In genomic region chr19:14494451-14494850, GRCh38 we compare ENCODE assay signal across 9 cellular contexts.
DNase-seq lines count a peak whose midpoint lies in the region; ATAC-seq and TF ChIP-seq lines count a peak whose summit lies in the region.
"Had no signal": no experiment of that assay in that cellular context is flagged by ENCODE, and none has a peak within 500 bp of the region (broad histone marks: within the 10 kb centered on the region; RNA-seq: fewer than 3 reads in every experiment).

No MANE protein-coding gene starts in this region.

- H3K27ac Mint-ChIP-seq in activated naive CD8-positive, alpha-beta T cell = peak overlapping the region; percentile 61
- H3K27ac Mint-ChIP-seq in stimulated activated naive CD8-positive, alpha-beta T cell treated with anti-CD3 and anti-CD28 coated beads, Interleukin-15, amount 100 ng/mL, for 72 hours = no peak overlapping the region

- peak overlapping the region; percentile 75 for H3K4me3 Mint-ChIP-seq in activated naive CD8-positive, alpha-beta T cell
- H3K4me3 Mint-ChIP-seq in stimulated activated naive CD8-positive, alpha-beta T cell treated with anti-CD3 and anti-CD28 coated beads, Interleukin-15, amount 100 ng/mL, for 72 hours = peak overlapping the region; percentile 80 to 83

- DNase-seq in stimulated activated naive CD8-positive, alpha-beta T cell treated with anti-CD3 and anti-CD28 coated beads, Interleukin-15, amount 100 ng/mL, for 72 hours = no peak
- DNase-seq in dedifferentiated amniotic fluid mesenchymal stem cell (ENCODE audit: extremely low spot score) (no peak), NCI-H128 (lab: John Stamatoyannopoulos, UW; ENCODE audit: unreplicated experiment) (no peak)
- DNase-seq: activated CD4-positive, CD25-positive, alpha-beta regulatory T cell treated with anti-CD3 and anti-CD28 coated beads, Interleukin-2, amount 50 U/mL, for 72 hours; NCI-H2081 treated with DMSO at 0.1 percent for 48 hours had no signal

- H3K9me3 Mint-ChIP-seq in activated naive CD8-positive, alpha-beta T cell (ENCODE audit: low read depth) = no peaks in the 10 kb centered on the region
- H3K9me3 Mint-ChIP-seq in stimulated activated naive CD8-positive, alpha-beta T cell treated with anti-CD3 and anti-CD28 coated beads, Interleukin-15, amount 100 ng/mL, for 72 hours = no peaks in the 10 kb centered on the region

- H3K4me3 ChIP-seq in HEK293 (ENCODE audit: low read depth, low read length) = no peak overlapping the region
- peak overlapping the region; percentile 70 for H3K4me3 ChIP-seq in iPS-15b (ENCODE audit: low read depth, low read length)

- H3K4me1 ChIP-seq in HEK293 (ENCODE audit: control insufficient read depth, insufficient read depth, low read length) (no peaks in the 10 kb centered on the region), iPS-15b (ENCODE audit: control insufficient read depth, insufficient read depth, low read length) (peaks cover 5% of the 10 kb centered on the region)

- peaks cover 21% of the 10 kb centered on the region for H3K4me1 Mint-ChIP-seq in activated naive CD8-positive, alpha-beta T cell (ENCODE audit: low read depth)
- H3K4me1 Mint-ChIP-seq in stimulated activated naive CD8-positive, alpha-beta T cell treated with anti-CD3 and anti-CD28 coated beads, Interleukin-15, amount 100 ng/mL, for 72 hours = peaks cover 28% of the 10 kb centered on the region

- no peak for ATAC-seq in stimulated activated naive CD8-positive, alpha-beta T cell treated with anti-CD3 and anti-CD28 coated beads, Interleukin-15, amount 100 ng/mL, for 72 hours
- no peak for ATAC-seq in HG03135 (IDR thresholded peaks at IDR 0.05; ENCODE audit: unreplicated experiment)

- CTCF ChIA-PET in HEK293 (lab: Yijun Ruan, JAX) = interaction anchor here (3.2 kb wide), 1 partner anchor 15 kb away, joined by 23 read pairs; no protein-coding TSS in a partner anchor

- no peak overlapping the region for H3K9ac ChIP-seq in iPS-15b (ENCODE audit: low read depth, low read length)

- H3K27ac ChIP-seq in HEK293 (ENCODE audit: extremely low read depth, low read depth, low read length) = no peak overlapping the region

- H3K9me3 ChIP-seq in HEK293 (ENCODE audit: control insufficient read depth, insufficient read depth, low read depth, low read length) (no peaks in the 10 kb centered on the region), iPS-15b (ENCODE audit: control insufficient read depth, insufficient read depth, low read length) (no peaks in the 10 kb centered on the region)

- no peaks in the 10 kb centered on the region for H3K27me3 ChIP-seq in iPS-15b (ENCODE audit: control insufficient read depth, insufficient read depth, low read length)

- H3K36me3 ChIP-seq in HEK293 (ENCODE audit: control insufficient read depth in 2 of 2, insufficient read depth in 1 of 2, low read length in 2 of 2) = peaks cover 12 to 22% of the 10 kb centered on the region in 2 experiments; a peak in 2 of 3 replicates
- peaks cover 9% of the 10 kb centered on the region for H3K36me3 ChIP-seq in iPS-15b (ENCODE audit: control insufficient read depth, insufficient read depth, low read length)

- no peak for TF ChIP-seq CTCF in HEK293 (tag by site-specific recombination; IDR thresholded peaks at IDR 0.05)

- no peaks in the 10 kb centered on the region for H3K27me3 Mint-ChIP-seq in activated naive CD8-positive, alpha-beta T cell
- H3K27me3 Mint-ChIP-seq in stimulated activated naive CD8-positive, alpha-beta T cell treated with anti-CD3 and anti-CD28 coated beads, Interleukin-15, amount 100 ng/mL, for 72 hours = peaks cover 7% of the 10 kb centered on the region

- H3K36me3 Mint-ChIP-seq in activated naive CD8-positive, alpha-beta T cell = peaks cover 6% of the 10 kb centered on the region

- POLR2A ChIA-PET in HEK293 (lab: Yijun Ruan, JAX) = interaction anchor here (1.0 to 3.3 kb wide), 2 partner anchors 23 to 24 kb away, joined by 3 to 45 read pairs; partner anchors contain the start of gene DNAJB1

TF ChIP-seq in HEK293, 187 proteins besides CTCF, POLR2A, EP300 and RAD21:
- TF ChIP-seq ZNF664 (tag by site-specific recombination; IDR thresholded peaks at IDR 0.05) = peak; percentile 92
- TF ChIP-seq, protein P1, sequence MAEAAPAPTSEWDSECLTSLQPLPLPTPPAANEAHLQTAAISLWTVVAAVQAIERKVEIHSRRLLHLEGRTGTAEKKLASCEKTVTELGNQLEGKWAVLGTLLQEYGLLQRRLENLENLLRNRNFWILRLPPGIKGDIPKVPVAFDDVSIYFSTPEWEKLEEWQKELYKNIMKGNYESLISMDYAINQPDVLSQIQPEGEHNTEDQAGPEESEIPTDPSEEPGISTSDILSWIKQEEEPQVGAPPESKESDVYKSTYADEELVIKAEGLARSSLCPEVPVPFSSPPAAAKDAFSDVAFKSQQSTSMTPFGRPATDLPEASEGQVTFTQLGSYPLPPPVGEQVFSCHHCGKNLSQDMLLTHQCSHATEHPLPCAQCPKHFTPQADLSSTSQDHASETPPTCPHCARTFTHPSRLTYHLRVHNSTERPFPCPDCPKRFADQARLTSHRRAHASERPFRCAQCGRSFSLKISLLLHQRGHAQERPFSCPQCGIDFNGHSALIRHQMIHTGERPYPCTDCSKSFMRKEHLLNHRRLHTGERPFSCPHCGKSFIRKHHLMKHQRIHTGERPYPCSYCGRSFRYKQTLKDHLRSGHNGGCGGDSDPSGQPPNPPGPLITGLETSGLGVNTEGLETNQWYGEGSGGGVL (tag by site-specific recombination; IDR thresholded peaks at IDR 0.05) = no peak
